ENCODE assay signal across 8 cellular contexts in genomic region chr6:168865-169455, GRCh38.
DNase-seq lines count a peak whose midpoint lies in the region; ATAC-seq and TF ChIP-seq lines count a peak whose summit lies in the region.

No MANE protein-coding gene starts in this region.

- H3K27me3 ChIP-seq in Caco-2 (replicated peaks; ENCODE audit: control insufficient read depth, insufficient read depth, low read length) (no peaks in the 10 kb centered on the region), fibroblast of lung (ENCODE audit: control insufficient read depth, insufficient read depth, low read length) (no peaks in the 10 kb centered on the region)

- H3K27ac ChIP-seq in RWPE1, result no peak overlapping the region
- H3K27ac ChIP-seq in fibroblast of lung (ENCODE audit: insufficient read depth, low read length), result no peak overlapping the region

- H4K20me1 ChIP-seq in fibroblast of lung (ENCODE audit: control insufficient read depth, extremely low read depth, insufficient read depth, low read length), result no peaks in the 10 kb centered on the region

- H3K4me3 ChIP-seq in Caco-2 (ENCODE audit: low read depth, low read length) (no peak overlapping the region), fibroblast of lung (replicated peaks in 1 of 4; ENCODE audit: control extremely low read depth in 1 of 4, insufficient read depth in 1 of 4, low read depth in 3 of 4, low read length in 4 of 4) (no peak overlapping the region)

- H3K9me3 Mint-ChIP-seq in Caco-2 (ENCODE audit: unreplicated experiment), result no peaks in the 10 kb centered on the region
- H3K9me3 Mint-ChIP-seq in progenitor cell of endocrine pancreas (ENCODE audit: low read depth), result no peaks in the 10 kb centered on the region

- H3K27ac Mint-ChIP-seq in Caco-2 (ENCODE audit: unreplicated experiment), result no peak overlapping the region
- H3K27ac Mint-ChIP-seq in progenitor cell of endocrine pancreas, result no peak overlapping the region
- H3K27ac Mint-ChIP-seq in T-helper 17 cell, result no peak overlapping the region

- 0 out of 2 replicates have a peak, but pooled peaks cover 2% of the 10 kb centered on the region for H3K9me3 ChIP-seq in Caco-2
- no peaks in the 10 kb centered on the region for H3K9me3 ChIP-seq in fibroblast of lung (ENCODE audit: control insufficient read depth, insufficient read depth, low read depth, low read length)
- no peaks in the 10 kb centered on the region for H3K9me3 ChIP-seq in T-helper 17 cell (ENCODE audit: control insufficient read depth, low read length, poor library complexity, severe bottlenecking)

- H3K79me2 ChIP-seq in fibroblast of lung (ENCODE audit: control insufficient read depth, insufficient read depth, low read length), result no peaks in the 10 kb centered on the region

- POLR2A ChIA-PET in Caco-2 (lab: Charles Lee), result no interaction called here
- POLR2A ChIA-PET in RWPE1 (lab: Yijun Ruan, JAX; ENCODE audit: low non-redundant PET), result interaction anchor here (0.7 kb wide), 1 partner anchor 1253 kb away, joined by 3 read pairs; no protein-coding TSS in a partner anchor

- H3K36me3 Mint-ChIP-seq in Caco-2 (ENCODE audit: insufficient read depth, unreplicated experiment) (no peaks in the 10 kb centered on the region), progenitor cell of endocrine pancreas (ENCODE audit: insufficient read depth) (no peaks in the 10 kb centered on the region), T-helper 17 cell (ENCODE audit: low read depth) (no peaks in the 10 kb centered on the region)

- H3K4me2 ChIP-seq in fibroblast of lung (ENCODE audit: extremely low read depth, insufficient read depth, low read length), result no peak overlapping the region

- H2AFZ ChIP-seq in fibroblast of lung (ENCODE audit: low read length), result no peak overlapping the region

- DNase-seq in Caco-2, result peak in 1 of 2 experiments; percentile 39
- DNase-seq in HuH-7.5 (ENCODE audit: low spot score), result peak; percentile 34
- DNase-seq in RWPE1 (ENCODE audit: low spot score), result peak; percentile 54
- peak; percentile 38 to 69 for DNase-seq in fibroblast of lung (ENCODE audit: low read depth in 2 of 2)
- no peak for DNase-seq in progenitor cell of endocrine pancreas (ENCODE audit: low spot score, unreplicated experiment)
- no peak for DNase-seq in NK-92 treated with Interleukin-12 subunit alpha and Interleukin-12 subunit beta, amount 100 ng/mL, for 24 hours (lab: John Stamatoyannopoulos, UW)
- DNase-seq in T-helper 17 cell, result no peak

- CTCF ChIA-PET in Caco-2 (lab: Charles Lee) (no interaction called here), RWPE1 (lab: Yijun Ruan, JAX) (interaction anchor here (0.6 to 0.8 kb wide), 4 partner anchors 12 to 178 kb away, joined by 3 to 7 read pairs (median 4); no protein-coding TSS in a partner anchor)

- H3K9ac ChIP-seq in fibroblast of lung (ENCODE audit: insufficient read depth, low read length), result no peak overlapping the region

- no peak for ATAC-seq in GM21786 (IDR thresholded peaks at IDR 0.05; ENCODE audit: unreplicated experiment)
- no peak for ATAC-seq in T-helper 17 cell

- no peak overlapping the region for H3K4me3 Mint-ChIP-seq in Caco-2 (ENCODE audit: unreplicated experiment)
- no peak overlapping the region for H3K4me3 Mint-ChIP-seq in progenitor cell of endocrine pancreas (ENCODE audit: low read depth)
- H3K4me3 Mint-ChIP-seq in T-helper 17 cell, result no peak overlapping the region

- intact Hi-C loops in Caco-2 (cut with micrococcal nuclease; ENCODE audit: unreplicated experiment), result no loop called here

- H3K4me1 Mint-ChIP-seq in Caco-2 (ENCODE audit: low read depth, unreplicated experiment) (no peaks in the 10 kb centered on the region), progenitor cell of endocrine pancreas (ENCODE audit: low read depth) (no peaks in the 10 kb centered on the region), T-helper 17 cell (no peaks in the 10 kb centered on the region)

- no peaks in the 10 kb centered on the region for H3K36me3 ChIP-seq in Caco-2 (ENCODE audit: control insufficient read depth, insufficient read depth, low read length)
- H3K36me3 ChIP-seq in fibroblast of lung (ENCODE audit: control insufficient read depth, insufficient read depth, low read length), result no peaks in the 10 kb centered on the region

- BruUV-seq in Caco-2 (replicated peaks; lab: Mats Ljungman, UMichigan), result no TSS peak

- H3K4me1 ChIP-seq in Caco-2 (no peaks in the 10 kb centered on the region), fibroblast of lung (ENCODE audit: control insufficient read depth, extremely low read depth, insufficient read depth, low read length) (no peaks in the 10 kb centered on the region)

- TF ChIP-seq CTCF in Caco-2 (IDR thresholded peaks at IDR 0.05; ENCODE audit: insufficient read depth in 1 of 2, low read depth in 1 of 2, low read length in 1 of 2, severe bottlenecking in 1 of 2, unreplicated experiment in 1 of 2) (peak; percentile 41 to 48), RWPE1 (conservative IDR thresholded peaks at IDR 0.05; ENCODE audit: low read depth) (peak; percentile 62), fibroblast of lung (conservative IDR thresholded peaks at IDR 0.05 in 1 of 2, IDR thresholded peaks at IDR 0.05 in 1 of 2; ENCODE audit: low read depth in 1 of 2, low read length in 2 of 2) (peak; percentile 31 to 54), progenitor cell of endocrine pancreas (IDR thresholded peaks at IDR 0.05; ENCODE audit: unreplicated experiment) (peak; percentile 75)

- H3K27me3 Mint-ChIP-seq in Caco-2 (ENCODE audit: insufficient read depth, unreplicated experiment) (peaks cover 11% of the 10 kb centered on the region), progenitor cell of endocrine pancreas (peaks cover 35% of the 10 kb centered on the region), T-helper 17 cell (peaks cover 8% of the 10 kb centered on the region)

Comparison
In these comparisons a context has a peak if more than half of its experiments do, and no peak if none do; other contexts are left out.
1. DNase-seq: peak in HuH-7.5 (single experiment), RWPE1 (single experiment) and fibroblast of lung (2 of 2); none in progenitor cell of endocrine pancreas (single experiment), NK-92 treated with Interleukin-12 subunit alpha and Interleukin-12 subunit beta, amount 100 ng/mL, for 24 hours (single experiment) and T-helper 17 cell (0 of 3).
2. Peak in every context shown above with its lines, with median percentiles within 50 percentile points of each other: CTCF ChIP-seq.